Comparison of ENCODE assay signal across 20 cellular contexts in genomic region chr13:50921706-50922105, GRCh38.
"Had no signal": no experiment of that assay in that cellular context is flagged by ENCODE, and none has a peak within 500 bp of the region (broad histone marks: within the 10 kb centered on the region; RNA-seq: fewer than 3 reads in every experiment).

No MANE protein-coding gene starts in this region.

- H3K27ac Mint-ChIP-seq: naive thymus-derived CD4-positive, alpha-beta T cell; nephron progenitor cell; stimulated activated naive B cell treated with anti-CD40 and anti-IgM and Interleukin-4, amounts not matched to agents 10 μg/mL and 1 μg/mL and 100 μg/mL, for 72 hours; stimulated activated naive CD8-positive, alpha-beta T cell treated with anti-CD3 and anti-CD28 coated beads, Interleukin-15, amount 100 ng/mL, for 72 hours had no signal

- H3K27ac ChIP-seq: epithelial cell of prostate, esophagus squamous epithelium, gastroesophageal sphincter, thoracic aorta, transverse colon had no signal

- DNase-seq: cortex of kidney; effector memory CD4-positive, alpha-beta T cell; esophagus squamous epithelium; foreskin fibroblast; glutamatergic neuron; islet precursor cell; mammary epithelial cell; naive thymus-derived CD4-positive, alpha-beta T cell; nephron progenitor cell; stimulated activated CD4-positive, alpha-beta T cell treated with anti-CD3 and anti-CD28 coated beads, Interleukin-2, amount 100 ng/mL, for 24 hours; stimulated activated CD4-positive, alpha-beta T cell treated with anti-CD3 and anti-CD28 coated beads, Interleukin-4, amount 100 ng/mL, for 4 hours; stimulated activated naive B cell treated with anti-CD40 and anti-IgM and Interleukin-4, amounts not matched to agents 10 μg/mL and 1 μg/mL and 100 μg/mL, for 72 hours; stimulated activated naive CD8-positive, alpha-beta T cell treated with anti-CD3 and anti-CD28 coated beads, Interleukin-15, amount 100 ng/mL, for 72 hours; substantia nigra; transverse colon had no signal

- H3K4me3 Mint-ChIP-seq: naive thymus-derived CD4-positive, alpha-beta T cell; nephron progenitor cell; stimulated activated naive B cell treated with anti-CD40 and anti-IgM and Interleukin-4, amounts not matched to agents 10 μg/mL and 1 μg/mL and 100 μg/mL, for 72 hours; stimulated activated naive CD8-positive, alpha-beta T cell treated with anti-CD3 and anti-CD28 coated beads, Interleukin-15, amount 100 ng/mL, for 72 hours had no signal

- H3K36me3 ChIP-seq: esophagus squamous epithelium, gastroesophageal sphincter, thoracic aorta had no signal

- H3K27me3 ChIP-seq: esophagus squamous epithelium, gastroesophageal sphincter, transverse colon had no signal

- H3K4me3 ChIP-seq: esophagus squamous epithelium, gastroesophageal sphincter, thoracic aorta, transverse colon had no signal

- H3K27me3 Mint-ChIP-seq: naive thymus-derived CD4-positive, alpha-beta T cell; stimulated activated naive B cell treated with anti-CD40 and anti-IgM and Interleukin-4, amounts not matched to agents 10 μg/mL and 1 μg/mL and 100 μg/mL, for 72 hours; stimulated activated naive CD8-positive, alpha-beta T cell treated with anti-CD3 and anti-CD28 coated beads, Interleukin-15, amount 100 ng/mL, for 72 hours had no signal

- ATAC-seq: gastroesophageal sphincter; left lobe of liver; naive thymus-derived CD4-positive, alpha-beta T cell; sciatic nerve; stimulated activated naive B cell treated with anti-CD40 and anti-IgM and Interleukin-4, amounts not matched to agents 10 μg/mL and 1 μg/mL and 100 μg/mL, for 72 hours; stimulated activated naive CD8-positive, alpha-beta T cell treated with anti-CD3 and anti-CD28 coated beads, Interleukin-15, amount 100 ng/mL, for 72 hours had no signal
